Comparison of ENCODE assay signal across 12 cellular contexts in the genomic region with DNA sequence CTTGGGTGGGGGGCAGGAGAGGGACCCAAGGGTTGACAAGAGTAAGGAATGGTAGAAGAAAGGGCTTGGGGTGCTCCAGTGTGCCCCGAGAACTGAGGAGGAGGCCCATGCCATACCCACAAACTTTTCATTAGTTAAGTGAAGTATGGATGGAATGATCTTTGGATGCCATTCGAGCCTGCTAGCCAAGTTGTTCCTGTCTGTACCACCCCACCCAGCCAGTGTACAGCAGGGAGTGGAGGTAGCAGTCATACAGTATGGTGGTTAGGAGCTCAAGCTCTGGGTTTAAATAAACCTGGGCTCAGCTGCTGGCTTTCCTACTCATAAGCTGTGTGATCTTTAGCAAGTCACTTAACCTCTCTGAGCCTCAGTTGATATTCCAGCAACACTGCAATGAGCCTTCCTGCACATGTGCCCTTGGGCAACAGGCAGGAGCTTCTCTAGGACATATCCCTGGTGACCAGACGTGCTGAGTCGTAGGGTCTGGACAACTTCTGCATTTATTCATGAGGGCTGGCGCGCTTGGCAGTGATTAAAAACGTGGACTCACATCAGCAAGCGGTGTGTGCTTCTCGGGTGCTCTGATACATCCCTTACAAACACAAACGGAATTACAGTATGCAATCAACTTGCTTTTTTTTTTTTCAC. TPM values are rescaled to one million over a fixed set of nuclear protein-coding genes. Genes with fewer than 3 reads are reported as not detected.
A peak's percentile ranks its signal among the peaks of the same experiment; 100 is the strongest.
DNase-seq lines count a peak whose midpoint lies in the region; ATAC-seq and TF ChIP-seq lines count a peak whose summit lies in the region.
"Had no signal": no experiment of that assay in that cellular context is flagged by ENCODE, and none has a peak within 500 bp of the region (broad histone marks: within the 10 kb centered on the region; RNA-seq: fewer than 3 reads in every experiment).

No MANE protein-coding gene starts in this region.

- H3K36me3 Mint-ChIP-seq in activated CD4-positive, alpha-beta T cell treated with anti-CD3 and anti-CD28 coated beads for 36 hours (ENCODE audit: low read depth): no peaks in the 10 kb centered on the region

- no peaks in the 10 kb centered on the region for H3K9me3 ChIP-seq in right lobe of liver
- H3K9me3 ChIP-seq in uterus: no peaks in the 10 kb centered on the region
- H3K9me3 ChIP-seq: HAP-1 had no signal

- H3K4me1 Mint-ChIP-seq in activated CD4-positive, alpha-beta T cell treated with anti-CD3 and anti-CD28 coated beads for 36 hours: no peaks in the 10 kb centered on the region

- peak; percentile 31 to 69 (median 42) for ATAC-seq in right lobe of liver
- no peak for ATAC-seq in activated CD4-positive, alpha-beta T cell treated with anti-CD3 and anti-CD28 coated beads for 36 hours

- TF ChIP-seq CTCF in cardiac fibroblast (IDR thresholded peaks at IDR 0.05; ENCODE audit: low read depth, low read length) (no peak), right lobe of liver (IDR thresholded peaks at IDR 0.05) (no peak), uterus (IDR thresholded peaks at IDR 0.05) (no peak)

- H3K27ac Mint-ChIP-seq in activated CD4-positive, alpha-beta T cell treated with anti-CD3 and anti-CD28 coated beads for 36 hours: no peak overlapping the region

- WGBS in right lobe of liver (ENCODE audit: insufficient coverage, low coverage, low lambda C conversion rate, missing lambda C conversion rate): 52% methylated on average over 7 of the region's 10 CpGs

- H3K4me3 ChIP-seq in cardiac fibroblast (replicated peaks in 1 of 2; ENCODE audit: low read depth in 2 of 2, low read length in 2 of 2): no peak overlapping the region
- no peak overlapping the region for H3K4me3 ChIP-seq in right lobe of liver
- H3K4me3 ChIP-seq in uterus: no peak overlapping the region
- H3K4me3 ChIP-seq: HAP-1 had no signal

- TF ChIP-seq POLR2A in right lobe of liver (IDR thresholded peaks at IDR 0.05) (no peak), uterus (IDR thresholded peaks at IDR 0.05) (no peak)

- DNase-seq in DMS 273 (lab: John Stamatoyannopoulos, UW; ENCODE audit: unreplicated experiment) (peak; percentile 49), DMS 273 treated with DMSO at 0.1 percent for 48 hours (lab: John Stamatoyannopoulos, UW) (no peak), cardiac fibroblast (ENCODE audit: low read depth in 2 of 2) (peak; percentile 17 to 33), right lobe of liver (no peak), uterus (no peak), HPDE6-E6E7 (ENCODE audit: extremely low spot score) (no peak), activated gamma-delta T cell treated with Interleukin-2 at 50 U/mL for 16 hours (no peak)
- no peak for DNase-seq in activated CD4-positive, alpha-beta T cell treated with anti-CD3 and anti-CD28 coated beads for 36 hours
- DNase-seq: NCI-H187 had no signal

- no peaks in the 10 kb centered on the region for H3K36me3 ChIP-seq in right lobe of liver
- H3K36me3 ChIP-seq in uterus: no peaks in the 10 kb centered on the region
- H3K36me3 ChIP-seq: HAP-1 had no signal

- POLR2A ChIA-PET in activated CD4-positive, alpha-beta T cell treated with anti-CD3 and anti-CD28 coated beads for 36 hours (lab: Charles Lee): no interaction called here

- intact Hi-C loops in right lobe of liver (cut with DNase I) (no loop called here), uterus (cut with DNase I; ENCODE audit: low total_unique reads) (no loop called here)
- intact Hi-C loops in activated CD4-positive, alpha-beta T cell treated with anti-CD3 and anti-CD28 coated beads for 36 hours (cut with DNase I, micrococcal nuclease): loop anchor here in 1 of 2 experiments (5.0 kb wide), 1 partner anchor 49 kb away; no protein-coding TSS in a partner anchor

- CTCF ChIA-PET in activated CD4-positive, alpha-beta T cell treated with anti-CD3 and anti-CD28 coated beads for 36 hours (lab: Charles Lee): interaction anchor here (0.6 to 1.4 kb wide), 2 partner anchors 31 to 43 kb away, joined by 3 to 4 read pairs; no protein-coding TSS in a partner anchor

- peaks cover 19% of the 10 kb centered on the region for H3K27me3 Mint-ChIP-seq in activated CD4-positive, alpha-beta T cell treated with anti-CD3 and anti-CD28 coated beads for 36 hours

- H3K27me3 ChIP-seq in right lobe of liver (no peaks in the 10 kb centered on the region), uterus (no peaks in the 10 kb centered on the region)

- no peak overlapping the region for H3K4me3 Mint-ChIP-seq in activated CD4-positive, alpha-beta T cell treated with anti-CD3 and anti-CD28 coated beads for 36 hours

- H3K9me3 Mint-ChIP-seq in activated CD4-positive, alpha-beta T cell treated with anti-CD3 and anti-CD28 coated beads for 36 hours (ENCODE audit: low read depth): no peaks in the 10 kb centered on the region

- H3K27ac ChIP-seq in right lobe of liver (no peak overlapping the region), uterus (peak overlapping the region; percentile 22 to 73)
- H3K27ac ChIP-seq: 22Rv1 had no signal

- H3K4me1 ChIP-seq in right lobe of liver (peaks cover 0 to 6% (median 2%) of the 10 kb centered on the region in 4 donors), uterus (no peaks in the 10 kb centered on the region)
- H3K4me1 ChIP-seq: HAP-1 had no signal

RNA-seq across cellular contexts. Expression of a gene that starts 22.9 kb away (rescaled TPM):
- total RNA-seq in right lobe of liver: 10 to 100 TPM; 12.2 to 23.5 (median 17.7) TPM
- 10 to 100 TPM; 17.9 to 74.1 (median 43.7) TPM for total RNA-seq in uterus
- total RNA-seq in activated CD4-positive, alpha-beta T cell treated with anti-CD3 and anti-CD28 coated beads for 36 hours: 1 to 10 TPM; 2.4 to 4.2 TPM

RNA-seq across cellular contexts. Expression of a gene that starts 31.4 kb away (rescaled TPM):
- 10 to 100 TPM in 3 of 6 experiments, 1 to 10 TPM in 3; 8.2 to 14.1 (median 9.5) TPM for total RNA-seq in right lobe of liver
- total RNA-seq in uterus: 1 to 10 TPM in 3 of 4 donors, under 1 TPM in 1; 0.29 to 4.4 (median 2.2) TPM
- total RNA-seq in activated CD4-positive, alpha-beta T cell treated with anti-CD3 and anti-CD28 coated beads for 36 hours: not detected
- total RNA-seq: G401 had no signal

Comparison
In these comparisons a context has a peak if more than half of its experiments do, and no peak if none do; other contexts are left out.
1. DNase-seq: peak in DMS 273 (single experiment) and cardiac fibroblast (2 of 2); none in DMS 273 treated with DMSO at 0.1 percent for 48 hours (single experiment), right lobe of liver (0 of 3), uterus (0 of 2), activated CD4-positive, alpha-beta T cell treated with anti-CD3 and anti-CD28 coated beads for 36 hours (single experiment), HPDE6-E6E7 (single experiment) and activated gamma-delta T cell treated with Interleukin-2 at 50 U/mL for 16 hours (single experiment).
2. H3K27ac ChIP-seq: peak in uterus (2 of 2); none in right lobe of liver (0 of 3).